12 cellular contexts compared by ENCODE assay signal in genomic region chr1:19309123-19309813, GRCh38. TPM values are rescaled to one million over a fixed set of nuclear protein-coding genes. Genes with fewer than 3 reads are reported as not detected.
DNase-seq lines count a peak whose midpoint lies in the region; FAIRE-seq and TF ChIP-seq lines count a peak whose summit lies in the region.
"Had no signal": no experiment of that assay in that cellular context is flagged by ENCODE, and none has a peak within 500 bp of the region (broad histone marks: within the 10 kb centered on the region; RNA-seq: fewer than 3 reads in every experiment).

No MANE protein-coding gene starts in this region.

- peak overlapping the region; percentile 21 for H3K4me2 ChIP-seq in astrocyte (ENCODE audit: low read length)

- peaks cover 49% of the 10 kb centered on the region for H4K20me1 ChIP-seq in astrocyte (ENCODE audit: insufficient read depth, low read length)

- H3K4me1 Mint-ChIP-seq in astrocyte (ENCODE audit: low read depth, unreplicated experiment): peaks cover 15% of the 10 kb centered on the region

- peaks cover 30% of the 10 kb centered on the region for H3K4me1 ChIP-seq in ACC112 (ENCODE audit: control insufficient read depth, insufficient read depth, low read length, unreplicated experiment)
- peaks cover 25% of the 10 kb centered on the region for H3K4me1 ChIP-seq in astrocyte (ENCODE audit: insufficient read depth, low read length)

- peak overlapping the region; percentile 35; the same call in 1 of the 2 replicates for H3K27ac ChIP-seq in ACC112 (ENCODE audit: low read depth, low read length)
- H3K27ac ChIP-seq in astrocyte (ENCODE audit: low read depth, low read length): peak overlapping the region; percentile 24
- H3K27ac ChIP-seq: ovary had no signal

- H3K4me3 ChIP-seq in ACC112 (ENCODE audit: low read depth, low read length): no peak overlapping the region
- no peak overlapping the region for H3K4me3 ChIP-seq in astrocyte (ENCODE audit: insufficient read depth, low read depth, low read length)
- H3K4me3 ChIP-seq: ovary had no signal

- H2AFZ ChIP-seq in ACC112 (ENCODE audit: low read length, unreplicated experiment) (no peak overlapping the region), astrocyte (ENCODE audit: low read depth, low read length) (no peak overlapping the region)

- H3K36me3 ChIP-seq in ACC112 (ENCODE audit: insufficient read depth, low read length) (peaks cover 21% of the 10 kb centered on the region), astrocyte (ENCODE audit: insufficient read depth, low read length) (peaks cover 20% of the 10 kb centered on the region)
- H3K36me3 ChIP-seq: ovary had no signal

- peaks cover 14% of the 10 kb centered on the region for H3K36me3 Mint-ChIP-seq in astrocyte (ENCODE audit: low read depth, unreplicated experiment)

- peaks cover 51% of the 10 kb centered on the region for H3K79me2 ChIP-seq in ACC112 (ENCODE audit: control insufficient read depth, insufficient read depth, low read length, unreplicated experiment)
- H3K79me2 ChIP-seq in astrocyte (ENCODE audit: insufficient read depth, low read length): peaks cover 37% of the 10 kb centered on the region

- H3K4me3 Mint-ChIP-seq in astrocyte (ENCODE audit: unreplicated experiment): no peak overlapping the region
- H3K4me3 Mint-ChIP-seq: activated CD4-positive, alpha-beta memory T cell treated with anti-CD3 and anti-CD28 coated beads, Interleukin-2, amount 10 ng/mL, durations not matched to agents 7 days and 5 days; activated naive CD8-positive, alpha-beta T cell treated with anti-CD3 and anti-CD28 coated beads, Interleukin-2, amount 50 U/mL, for 24 hours had no signal

- no peaks in the 10 kb centered on the region for H3K9me3 ChIP-seq in astrocyte (ENCODE audit: insufficient read depth, low read depth, low read length)
- H3K9me3 ChIP-seq: ovary had no signal

- no peaks in the 10 kb centered on the region for H3K9me3 Mint-ChIP-seq in astrocyte (ENCODE audit: unreplicated experiment)
- H3K9me3 Mint-ChIP-seq: activated CD4-positive, alpha-beta memory T cell treated with anti-CD3 and anti-CD28 coated beads, Interleukin-2, amount 10 ng/mL, durations not matched to agents 7 days and 5 days; activated naive CD8-positive, alpha-beta T cell treated with anti-CD3 and anti-CD28 coated beads, Interleukin-2, amount 50 U/mL, for 24 hours had no signal

- no peak for TF ChIP-seq CTCF in astrocyte (IDR thresholded peaks at IDR 0.05; ENCODE audit: insufficient read depth, low read depth, low read length)

- FAIRE-seq in H54 (lab: Jason Lieb, UNC) (no peak), astrocyte (lab: Jason Lieb, UNC) (no peak)

- no peaks in the 10 kb centered on the region for H3K27me3 Mint-ChIP-seq in astrocyte (ENCODE audit: low read depth, unreplicated experiment)
- H3K27me3 Mint-ChIP-seq: activated CD4-positive, alpha-beta memory T cell treated with anti-CD3 and anti-CD28 coated beads, Interleukin-2, amount 10 ng/mL, durations not matched to agents 7 days and 5 days; activated naive CD8-positive, alpha-beta T cell treated with anti-CD3 and anti-CD28 coated beads, Interleukin-2, amount 50 U/mL, for 24 hours had no signal

- no peak overlapping the region for H3K27ac Mint-ChIP-seq in astrocyte (ENCODE audit: unreplicated experiment)
- H3K27ac Mint-ChIP-seq: activated CD4-positive, alpha-beta memory T cell treated with anti-CD3 and anti-CD28 coated beads, Interleukin-2, amount 10 ng/mL, durations not matched to agents 7 days and 5 days; activated naive CD8-positive, alpha-beta T cell treated with anti-CD3 and anti-CD28 coated beads, Interleukin-2, amount 50 U/mL, for 24 hours had no signal

- H3K9ac ChIP-seq in astrocyte (ENCODE audit: low read length): peak overlapping the region; percentile 28

- peak; percentile 54 for DNase-seq in H54 (ENCODE audit: insufficient read length, low spot score)
- peak; percentile 54 for DNase-seq in astrocyte (ENCODE audit: low read depth)
- peak; percentile 80 for DNase-seq in iris pigment epithelial cell (ENCODE audit: low read depth)
- DNase-seq in AML-193 (lab: John Stamatoyannopoulos, UW): no peak
- no peak for DNase-seq in central memory CD4-positive, alpha-beta T cell
- DNase-seq in pons (ENCODE audit: low spot score): no peak
- DNase-seq in SIG-M5 (lab: John Stamatoyannopoulos, UW): no peak
- DNase-seq: activated CD4-positive, alpha-beta memory T cell treated with anti-CD3 and anti-CD28 coated beads, Interleukin-2, amount 10 ng/mL, durations not matched to agents 7 days and 5 days; activated naive CD8-positive, alpha-beta T cell treated with anti-CD3 and anti-CD28 coated beads, Interleukin-2, amount 50 U/mL, for 24 hours; NCI-H1436 had no signal

- H3K27me3 ChIP-seq in ACC112 (ENCODE audit: insufficient read depth, low read length) (no peaks in the 10 kb centered on the region), astrocyte (ENCODE audit: insufficient read depth, low read length) (no peaks in the 10 kb centered on the region)
- H3K27me3 ChIP-seq: ovary had no signal

- no peak for TF ChIP-seq POLR2A in H54 (IDR thresholded peaks at IDR 0.05; ENCODE audit: low read depth, low read length)

RNA-seq across cellular contexts. Expression of gene AKR7A2, which starts 2.7 kb away (rescaled TPM):
- total RNA-seq in astrocyte: 30.3 and 33.9 TPM in 2 replicates

RNA-seq across cellular contexts. Expression of gene SLC66A1, which starts 2.9 kb away (rescaled TPM):
- 17.4 and 21.5 TPM in 2 replicates for total RNA-seq in astrocyte

RNA-seq across cellular contexts. Expression of gene AKR7A3, which starts 20.7 kb away (rescaled TPM):
- total RNA-seq in astrocyte: 0.20 and 0.55 TPM in 2 replicates

RNA-seq across cellular contexts. Expression of gene MRTO4, which starts 57.7 kb away (rescaled TPM):
- 37.9 and 41.0 TPM in 2 replicates for total RNA-seq in astrocyte

RNA-seq across cellular contexts. Expression of gene EMC1, which starts 57.9 kb away (rescaled TPM):
- 89.3 and 92.9 TPM in 2 replicates for total RNA-seq in astrocyte

Comparison
In these comparisons a context has a peak if more than half of its experiments do, and no peak if none do; other contexts are left out.
1. DNase-seq: peak in H54 (single experiment), astrocyte (single experiment) and iris pigment epithelial cell (single experiment); none in AML-193 (0 of 2), central memory CD4-positive, alpha-beta T cell (single experiment), pons (single experiment) and SIG-M5 (single experiment).